ENCODE assay signal across 17 cellular contexts in the genomic region with DNA sequence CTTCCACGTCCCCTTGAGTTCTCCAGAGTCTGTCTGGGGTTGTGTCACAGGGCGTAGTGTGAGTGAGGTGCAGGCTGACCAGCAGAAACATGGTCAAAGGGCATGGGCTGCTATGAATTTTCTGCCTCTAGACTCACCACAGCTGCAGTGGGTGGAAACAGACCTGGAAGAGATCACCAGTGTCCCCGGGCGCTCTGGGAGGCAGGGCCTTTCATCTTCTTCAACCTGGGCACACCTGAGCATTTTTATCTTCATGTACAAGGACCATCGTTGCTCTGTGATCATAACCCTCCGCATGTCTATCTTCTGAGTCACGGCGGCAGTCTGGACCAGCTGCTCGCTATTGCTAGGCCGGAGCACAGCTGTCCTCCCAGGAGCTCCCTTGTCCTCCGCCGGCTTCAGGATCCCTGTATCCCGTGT. TPM values are rescaled to one million over a fixed set of nuclear protein-coding genes. Genes with fewer than 3 reads are reported as not detected.
DNase-seq lines count a peak whose midpoint lies in the region; ATAC-seq, FAIRE-seq and TF ChIP-seq lines count a peak whose summit lies in the region.
"Had no signal": no experiment of that assay in that cellular context is flagged by ENCODE, and none has a peak within 500 bp of the region (broad histone marks: within the 10 kb centered on the region; RNA-seq: fewer than 3 reads in every experiment).

No MANE protein-coding gene starts in this region.

- H3K27ac ChIP-seq in PC-3 (ENCODE audit: low read length), result no peak overlapping the region
- H3K27ac ChIP-seq in keratinocyte (ENCODE audit: control insufficient read depth, insufficient read depth, low read length), result peak overlapping the region; percentile 79
- peak overlapping the region; percentile 68 for H3K27ac ChIP-seq in trophoblast cell (ENCODE audit: low read depth, low read length)
- no peak overlapping the region for H3K27ac ChIP-seq in GM23248
- H3K27ac ChIP-seq: psoas muscle, testis had no signal

- H3K9me3 Mint-ChIP-seq in Caco-2 (ENCODE audit: unreplicated experiment), result no peaks in the 10 kb centered on the region
- H3K9me3 Mint-ChIP-seq: IgD-negative memory B cell; T-helper 2 cell treated with Interferon-gamma antibody and Interleukin-4, amounts not matched to agents 5 μg/mL and 100 μg/mL, for 36 hours had no signal

- peak overlapping the region; percentile 14 for H4K8ac ChIP-seq in trophoblast cell (ENCODE audit: low read depth, low read length)

- dilution Hi-C loops in keratinocyte (cut with MboI; ENCODE audit: extremely low pct_ligation_motif_present, low sequenced_read_pairs), result no loop called here

- H4K91ac ChIP-seq in trophoblast cell (ENCODE audit: low read depth, low read length), result no peak overlapping the region

- H3K79me2 ChIP-seq in PC-3 (ENCODE audit: low read length), result no peaks in the 10 kb centered on the region
- no peaks in the 10 kb centered on the region for H3K79me2 ChIP-seq in keratinocyte (ENCODE audit: control insufficient read depth, insufficient read depth, low read length)
- no peaks in the 10 kb centered on the region for H3K79me2 ChIP-seq in trophoblast cell (ENCODE audit: control insufficient read depth, insufficient read depth, low read length, poor library complexity)
- no peaks in the 10 kb centered on the region for H3K79me2 ChIP-seq in GM23248 (ENCODE audit: insufficient read depth)

- no peak for TF ChIP-seq CTCF in Caco-2 (IDR thresholded peaks at IDR 0.05; ENCODE audit: insufficient read depth in 1 of 2, low read depth in 1 of 2, low read length in 1 of 2, severe bottlenecking in 1 of 2, unreplicated experiment in 1 of 2)
- TF ChIP-seq CTCF in PC-3 (conservative IDR thresholded peaks at IDR 0.05; ENCODE audit: low read depth, low read length), result no peak
- TF ChIP-seq CTCF in keratinocyte (optimal IDR thresholded peaks at IDR 0.05 in 1 of 3, IDR thresholded peaks at IDR 0.05 in 1 of 3, conservative IDR thresholded peaks at IDR 0.05 in 1 of 3; ENCODE audit: extremely low read depth in 1 of 3, insufficient read depth in 2 of 3, low read length in 3 of 3), result no peak

- ATAC-seq in PC-3, result no peak; the same call in 1 of the 2 replicates

- no peak overlapping the region for H3K18ac ChIP-seq in trophoblast cell (ENCODE audit: low read length)

- no peak overlapping the region for H2AK5ac ChIP-seq in trophoblast cell (ENCODE audit: low read length)

- H2BK12ac ChIP-seq in trophoblast cell (ENCODE audit: low read length), result no peak overlapping the region

- in situ Hi-C loops in GM23248 (cut with MboI), result no loop called here

- CTCF ChIA-PET in Caco-2 (lab: Charles Lee), result interaction anchor here (0.6 kb wide), 1 partner anchor 452 kb away, joined by 3 read pairs; no protein-coding TSS in a partner anchor
- CTCF ChIA-PET in PC-3 (lab: Charles Lee), result no interaction called here

- H4K20me1 ChIP-seq in PC-3 (ENCODE audit: low read length) (no peaks in the 10 kb centered on the region), keratinocyte (ENCODE audit: control insufficient read depth, extremely low read depth, insufficient read depth, low read length) (no peaks in the 10 kb centered on the region), GM23248 (ENCODE audit: insufficient read depth) (no peaks in the 10 kb centered on the region)

- POLR2A ChIA-PET in Caco-2 (lab: Charles Lee) (interaction anchor here (0.7 kb wide), 1 partner anchor 30 kb away, joined by 3 read pairs; no protein-coding TSS in a partner anchor), PC-3 (lab: Charles Lee; ENCODE audit: unreplicated experiment) (no interaction called here)

- H3K36me3 ChIP-seq in Caco-2 (ENCODE audit: control insufficient read depth, insufficient read depth, low read length) (no peaks in the 10 kb centered on the region), PC-3 (ENCODE audit: low read depth, low read length) (no peaks in the 10 kb centered on the region), keratinocyte (ENCODE audit: control insufficient read depth in 2 of 2, extremely low read depth in 1 of 2, insufficient read depth in 2 of 2, low read length in 2 of 2) (no peaks in the 10 kb centered on the region), trophoblast cell (ENCODE audit: control insufficient read depth in 1 of 2, insufficient read depth in 2 of 2, low read length in 2 of 2) (no peaks in the 10 kb centered on the region), GM23248 (ENCODE audit: low read depth) (no peaks in the 10 kb centered on the region)

- H3K23ac ChIP-seq in trophoblast cell (ENCODE audit: low read length), result no peak overlapping the region

- peak overlapping the region; percentile 83 for H3K27ac Mint-ChIP-seq in Caco-2 (ENCODE audit: unreplicated experiment)
- H3K27ac Mint-ChIP-seq: T-helper 2 cell treated with Interferon-gamma antibody and Interleukin-4, amounts not matched to agents 5 μg/mL and 100 μg/mL, for 36 hours had no signal

- H3K36me3 Mint-ChIP-seq in Caco-2 (ENCODE audit: insufficient read depth, unreplicated experiment), result no peaks in the 10 kb centered on the region
- H3K36me3 Mint-ChIP-seq: IgD-negative memory B cell had no signal

- H3K27me3 ChIP-seq in Caco-2 (replicated peaks; ENCODE audit: control insufficient read depth, insufficient read depth, low read length) (no peaks in the 10 kb centered on the region), PC-3 (ENCODE audit: low read length) (no peaks in the 10 kb centered on the region), keratinocyte (ENCODE audit: control insufficient read depth, extremely low read depth, insufficient read depth, low read length) (no peaks in the 10 kb centered on the region), trophoblast cell (ENCODE audit: insufficient read depth, low read length) (no peaks in the 10 kb centered on the region), GM23248 (replicated peaks; ENCODE audit: insufficient read depth) (no peaks in the 10 kb centered on the region)
- H3K27me3 ChIP-seq: testis had no signal

- no peak overlapping the region for H3K4ac ChIP-seq in trophoblast cell (ENCODE audit: low read depth, low read length)

- H3K9me2 ChIP-seq in PC-3 (replicated peaks; ENCODE audit: low read length) (no peaks in the 10 kb centered on the region), GM23248 (ENCODE audit: insufficient read depth) (no peaks in the 10 kb centered on the region)

- no CpG with 5 or more reads among the region's 13 CpGs for WGBS in trophoblast cell (ENCODE audit: extremely low coverage, insufficient coverage, insufficient read length)
- 81 to 84% methylated on average over 13 of the region's 13 CpGs for WGBS in GM23248 (ENCODE audit: low coverage in 1 of 2, low lambda C conversion rate in 2 of 2, missing lambda C conversion rate in 2 of 2), 2 experiments

- FAIRE-seq in keratinocyte (lab: Jason Lieb, UNC), result peak; percentile 44
- FAIRE-seq: islet of Langerhans had no signal

- H3K4me1 Mint-ChIP-seq in Caco-2 (ENCODE audit: low read depth, unreplicated experiment), result peaks cover 42% of the 10 kb centered on the region

- peak overlapping the region; percentile 50 for H2BK5ac ChIP-seq in trophoblast cell (ENCODE audit: low read depth, low read length, poor library complexity)

- intact Hi-C loops in Caco-2 (cut with micrococcal nuclease; ENCODE audit: unreplicated experiment), result loop anchor here (1.0 to 2.0 kb wide), 2 partner anchors 29 to 502 kb away; partner anchors contain the start of gene DEGS1
- intact Hi-C loops in PC-3 (cut with micrococcal nuclease), result loop anchor here (5.0 kb wide), 1 partner anchor 40 kb away; no protein-coding TSS in a partner anchor

- no peaks in the 10 kb centered on the region for H3K27me3 Mint-ChIP-seq in Caco-2 (ENCODE audit: insufficient read depth, unreplicated experiment)
- H3K27me3 Mint-ChIP-seq: IgD-negative memory B cell had no signal

- no peak overlapping the region for H3K9ac ChIP-seq in PC-3 (ENCODE audit: low read length)
- H3K9ac ChIP-seq in keratinocyte (ENCODE audit: control insufficient read depth, extremely low read depth, insufficient read depth, low read length), result peak overlapping the region; percentile 39
- no peak overlapping the region for H3K9ac ChIP-seq in trophoblast cell (ENCODE audit: low read length)
- no peak overlapping the region for H3K9ac ChIP-seq in GM23248

- H3K9me1 ChIP-seq in keratinocyte (ENCODE audit: control insufficient read depth, extremely low read depth, insufficient read depth, low read length), result peaks cover 5% of the 10 kb centered on the region

- BruUV-seq in Caco-2 (replicated peaks; lab: Mats Ljungman, UMichigan) (TSS peak; percentile 68), PC-3 (replicated peaks; lab: Mats Ljungman, UMichigan) (no TSS peak)

- no peak overlapping the region for H2AFZ ChIP-seq in PC-3 (ENCODE audit: low read length)
- peak overlapping the region; percentile 2 for H2AFZ ChIP-seq in keratinocyte (ENCODE audit: control insufficient read depth, low read length)
- no peak overlapping the region for H2AFZ ChIP-seq in trophoblast cell (ENCODE audit: insufficient read depth, low read length, poor library complexity)
- no peak overlapping the region for H2AFZ ChIP-seq in GM23248

- H4K12ac ChIP-seq in trophoblast cell (ENCODE audit: low read depth, low read length), result no peak overlapping the region

- no peaks in the 10 kb centered on the region for H3K9me3 ChIP-seq in Caco-2
- no peaks in the 10 kb centered on the region for H3K9me3 ChIP-seq in PC-3 (ENCODE audit: low read length)
- no peaks in the 10 kb centered on the region for H3K9me3 ChIP-seq in keratinocyte (ENCODE audit: control insufficient read depth, low read depth, low read length)
- H3K9me3 ChIP-seq in trophoblast cell (ENCODE audit: insufficient read depth, low read depth, low read length), result no peaks in the 10 kb centered on the region
- H3K9me3 ChIP-seq in GM23248 (ENCODE audit: low read depth), result no peaks in the 10 kb centered on the region
- H3K9me3 ChIP-seq: psoas muscle, testis had no signal

- H3K4me2 ChIP-seq in PC-3 (ENCODE audit: low read length) (no peak overlapping the region), keratinocyte (ENCODE audit: control insufficient read depth, extremely low read depth, insufficient read depth, low read depth, low read length) (peak overlapping the region; percentile 30), trophoblast cell (ENCODE audit: low read length) (peak overlapping the region; percentile 27), GM23248 (ENCODE audit: unreplicated experiment) (no peak overlapping the region)

- H3K4me3 ChIP-seq in Caco-2 (ENCODE audit: low read depth, low read length) (no peak overlapping the region), PC-3 (ENCODE audit: low read length) (no peak overlapping the region), keratinocyte (ENCODE audit: control insufficient read depth in 2 of 3, extremely low read depth in 1 of 3, insufficient read depth in 2 of 3, low read depth in 1 of 3, low read length in 3 of 3) (no peak overlapping the region), trophoblast cell (ENCODE audit: low read depth, low read length) (no peak overlapping the region), GM23248 (no peak overlapping the region)
- H3K4me3 ChIP-seq: psoas muscle, testis had no signal

- H3K4me3 Mint-ChIP-seq in Caco-2 (ENCODE audit: unreplicated experiment), result peak overlapping the region; percentile 57
- H3K4me3 Mint-ChIP-seq: IgD-negative memory B cell; T-helper 2 cell treated with Interferon-gamma antibody and Interleukin-4, amounts not matched to agents 5 μg/mL and 100 μg/mL, for 36 hours had no signal

- peak overlapping the region; percentile 59 for H2BK120ac ChIP-seq in trophoblast cell (ENCODE audit: insufficient read depth, low read length, poor library complexity)

- peak overlapping the region; percentile 43 for H3K14ac ChIP-seq in trophoblast cell (ENCODE audit: low read length)

- H3K4me1 ChIP-seq in Caco-2 (peaks cover 54% of the 10 kb centered on the region), PC-3 (ENCODE audit: insufficient read depth, low read length) (peaks cover 26% of the 10 kb centered on the region), keratinocyte (ENCODE audit: control insufficient read depth, extremely low read depth, insufficient read depth, low read length) (peaks cover 31% of the 10 kb centered on the region), trophoblast cell (ENCODE audit: control insufficient read depth in 1 of 2, insufficient read depth in 2 of 2, low read length in 2 of 2) (peaks cover 13 to 18% of the 10 kb centered on the region in 2 experiments), GM23248 (ENCODE audit: insufficient read depth) (peaks cover 4% of the 10 kb centered on the region)
- H3K4me1 ChIP-seq: testis had no signal

- H3F3A ChIP-seq in PC-3 (ENCODE audit: low read length, unreplicated experiment) (no peaks in the 10 kb centered on the region), GM23248 (ENCODE audit: insufficient read depth) (no peaks in the 10 kb centered on the region)

- DNase-seq in Caco-2 (peak; percentile 74 to 91), PC-3 (peak; percentile 28), keratinocyte (ENCODE audit: low read depth, low spot score) (peak; percentile 87), trophoblast cell (peak; percentile 98 to 99), dermis blood vessel endothelial cell (no peak), GM23248 (no peak), activated gamma-delta T cell (lab: John Stamatoyannopoulos, UW) (no peak), NCI-H1436 treated with DMSO at 0.1 percent for 48 hours (lab: John Stamatoyannopoulos, UW) (no peak)
- DNase-seq: activated T-cell treated with anti-CD3 and anti-CD28 coated beads for 4 hours; central memory CD4-positive, alpha-beta T cell; NCI-H1048; NK-92 treated with Interleukin-12 subunit alpha and Interleukin-12 subunit beta, amount 100 ng/mL, for 24 hours; testis had no signal

- H3K79me1 ChIP-seq in trophoblast cell (ENCODE audit: low read length), result peaks cover 6% of the 10 kb centered on the region

RNA-seq across cellular contexts. Expression of gene DEGS1, which starts 29.6 kb away (rescaled TPM):
- total RNA-seq in Caco-2 (2022), result 38.8 and 39.2 TPM in 2 replicates
- total RNA-seq in PC-3 (2014; rRNA removed), result 71.3 and 72.2 TPM in 2 replicates
- polyA plus RNA-seq in keratinocyte, result 176 to 333 TPM (median 314 TPM) in 3 replicates
- polyA plus RNA-seq in keratinocyte (2011; ENCODE audit: low read depth), result 49.5 TPM
- polyA plus RNA-seq in keratinocyte (2011; cell fraction: cytosol; rRNA removed), result 95.6 and 188 TPM in 2 replicates
- polyA plus RNA-seq in keratinocyte (2011; cell fraction: nucleus; rRNA removed), result 471 and 566 TPM in 2 replicates
- polyA plus RNA-seq in keratinocyte (2012; ENCODE audit: low replicate concordance), result 88.8 and 134 TPM in 2 replicates
- 33.9 to 122 TPM (median 120 TPM) in 3 replicates for polyA minus RNA-seq in keratinocyte
- 73.1 TPM for polyA minus RNA-seq in keratinocyte (2011; cell fraction: cytosol; rRNA and poly(A)+ RNA removed)
- polyA minus RNA-seq in keratinocyte (2011; cell fraction: nucleus; rRNA and poly(A)+ RNA removed), result 161 and 310 TPM in 2 replicates
- 45.9 and 49.7 TPM in 2 replicates for polyA plus RNA-seq in trophoblast cell (2013)
- 115 and 126 TPM in 2 replicates for total RNA-seq in dermis blood vessel endothelial cell
- total RNA-seq in GM23248 (2014; rRNA removed; shearing (Covaris generic)), result 192 and 227 TPM in 2 replicates
- 265 and 275 TPM in 2 replicates for polyA plus RNA-seq in GM23248 (2016; fragmentation: Nextera tagmentation; extraction: Ambion mirVana)

Comparison
In these comparisons a context has a peak if more than half of its experiments do, and no peak if none do; other contexts are left out.
1. DNase-seq: peak in Caco-2 (2 of 2), PC-3 (single experiment), keratinocyte (single experiment) and trophoblast cell (2 of 2); none in dermis blood vessel endothelial cell (single experiment), GM23248 (single experiment), activated gamma-delta T cell (single experiment) and NCI-H1436 treated with DMSO at 0.1 percent for 48 hours (single experiment).
2. H3K27ac ChIP-seq: peak in keratinocyte (single experiment) and trophoblast cell (single experiment); none in PC-3 (single experiment) and GM23248 (single experiment).
3. H3K4me2 ChIP-seq: peak in keratinocyte (single experiment) and trophoblast cell (single experiment); none in PC-3 (single experiment) and GM23248 (single experiment).